Comparison of ENCODE assay signal across 8 cellular contexts in the genomic region with DNA sequence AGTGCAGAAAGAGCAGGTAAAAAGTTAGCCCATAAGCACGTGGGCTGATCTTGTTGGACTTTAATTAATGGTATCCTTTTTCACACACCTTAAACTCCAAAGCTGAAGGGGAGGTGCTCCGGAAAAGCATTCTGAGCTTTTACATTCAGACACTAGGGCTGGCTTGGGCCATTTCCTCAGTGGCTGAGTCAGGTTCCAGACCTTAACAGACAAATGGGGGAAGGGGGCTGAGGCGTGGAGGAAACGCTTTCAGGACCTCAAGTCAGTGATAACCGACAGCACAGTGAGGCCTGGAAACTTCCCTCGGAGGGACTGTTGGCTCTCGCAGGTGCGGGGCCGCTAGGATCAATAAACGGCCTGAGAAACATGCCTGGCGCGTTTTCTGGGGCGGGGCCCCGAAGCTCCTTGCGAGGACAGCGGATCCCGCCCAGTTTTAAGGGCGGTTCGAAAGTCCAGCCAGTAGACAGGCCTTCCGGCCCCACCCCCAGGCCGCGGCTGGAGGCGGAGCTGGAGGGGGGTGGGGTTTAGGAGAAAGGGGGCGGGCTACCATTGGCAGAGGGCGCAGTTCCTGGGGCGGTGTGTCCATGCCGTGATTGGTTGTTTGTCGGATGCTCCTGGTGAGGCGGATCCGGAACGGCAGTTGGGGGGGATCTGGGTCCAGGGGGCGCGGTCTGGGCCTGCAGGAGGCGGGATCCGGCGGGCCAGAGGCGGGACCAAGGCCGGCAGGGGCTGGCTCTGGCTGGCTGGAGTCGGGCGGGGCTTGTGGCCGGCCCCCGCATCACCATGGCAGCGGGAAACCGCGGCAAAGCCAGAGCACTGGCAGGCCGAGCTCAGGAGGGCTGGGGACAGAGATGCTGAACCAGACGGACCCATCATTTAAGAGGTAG.
A peak's percentile ranks its signal among the peaks of the same experiment; 100 is the strongest.
DNase-seq lines count a peak whose midpoint lies in the region; TF ChIP-seq lines count a peak whose summit lies in the region.

No MANE protein-coding gene starts in this region.

- no peaks in the 10 kb centered on the region for H3K36me3 ChIP-seq in effector memory CD4-positive, alpha-beta T cell (ENCODE audit: control insufficient read depth, insufficient read depth, low read length)

- peak; percentile 98 for DNase-seq in COLO668 (lab: John Stamatoyannopoulos, UW; ENCODE audit: unreplicated experiment)
- DNase-seq in GM20000 (ENCODE audit: low spot score), result peak; percentile 98
- peak; percentile 79 for DNase-seq in HS-5 (ENCODE audit: low read depth)
- peak; percentile 71 for DNase-seq in NK-92 (lab: John Stamatoyannopoulos, UW; ENCODE audit: unreplicated experiment)
- DNase-seq in activated CD8-positive, alpha-beta memory T cell treated with anti-CD3 and anti-CD28 coated beads for 24 hours, result peak; percentile 98
- peak; percentile 91 to 95 (median 91) for DNase-seq in effector memory CD4-positive, alpha-beta T cell
- DNase-seq in medulla oblongata (ENCODE audit: extremely low spot score), result peak; percentile 98
- peak; percentile 86 to 93 (median 91) for DNase-seq in stimulated activated CD4-positive, alpha-beta T cell treated with anti-CD3 and anti-CD28 coated beads, TNF-alpha, amount 100 ng/mL, for 48 hours (ENCODE audit: low read depth in 3 of 3)

- H3K4me1 ChIP-seq in effector memory CD4-positive, alpha-beta T cell (ENCODE audit: control insufficient read depth, insufficient read depth, low read length, poor library complexity, severe bottlenecking), result peaks cover 7% of the 10 kb centered on the region

- H3K27me3 ChIP-seq in effector memory CD4-positive, alpha-beta T cell (replicated peaks; ENCODE audit: control insufficient read depth, insufficient read depth, low read length, poor library complexity, severe bottlenecking), result no peaks in the 10 kb centered on the region

- H3K27ac ChIP-seq in effector memory CD4-positive, alpha-beta T cell (ENCODE audit: insufficient read depth, low read length, poor library complexity, severe bottlenecking), result peak overlapping the region; percentile 58

- H3K4me3 ChIP-seq in effector memory CD4-positive, alpha-beta T cell (ENCODE audit: insufficient read depth, low read depth, low read length, poor library complexity, severe bottlenecking), result peak overlapping the region; percentile 33

- no peaks in the 10 kb centered on the region for H3K9me3 ChIP-seq in effector memory CD4-positive, alpha-beta T cell (ENCODE audit: control insufficient read depth, low read length)

- no peak for TF ChIP-seq CTCF in GM20000 (IDR thresholded peaks at IDR 0.05; ENCODE audit: extremely low read depth, missing control alignments)

Comparison
In these comparisons a context has a peak if more than half of its experiments do, and no peak if none do; other contexts are left out.
1. Peak in every context shown above with its lines: DNase-seq, H3K4me3 ChIP-seq and H3K27ac ChIP-seq.